2 cellular contexts compared by ENCODE assay signal in genomic region chr5:83354958-83355357, GRCh38.
A peak's percentile ranks its signal among the peaks of the same experiment; 100 is the strongest.
TF ChIP-seq lines count a peak whose summit lies in the region.

No MANE protein-coding gene starts in this region.

TF ChIP-seq in WTC11, 78 proteins besides CTCF, POLR2A, EP300 and RAD21 (continued from another document):
- TF ChIP-seq, protein P1, sequence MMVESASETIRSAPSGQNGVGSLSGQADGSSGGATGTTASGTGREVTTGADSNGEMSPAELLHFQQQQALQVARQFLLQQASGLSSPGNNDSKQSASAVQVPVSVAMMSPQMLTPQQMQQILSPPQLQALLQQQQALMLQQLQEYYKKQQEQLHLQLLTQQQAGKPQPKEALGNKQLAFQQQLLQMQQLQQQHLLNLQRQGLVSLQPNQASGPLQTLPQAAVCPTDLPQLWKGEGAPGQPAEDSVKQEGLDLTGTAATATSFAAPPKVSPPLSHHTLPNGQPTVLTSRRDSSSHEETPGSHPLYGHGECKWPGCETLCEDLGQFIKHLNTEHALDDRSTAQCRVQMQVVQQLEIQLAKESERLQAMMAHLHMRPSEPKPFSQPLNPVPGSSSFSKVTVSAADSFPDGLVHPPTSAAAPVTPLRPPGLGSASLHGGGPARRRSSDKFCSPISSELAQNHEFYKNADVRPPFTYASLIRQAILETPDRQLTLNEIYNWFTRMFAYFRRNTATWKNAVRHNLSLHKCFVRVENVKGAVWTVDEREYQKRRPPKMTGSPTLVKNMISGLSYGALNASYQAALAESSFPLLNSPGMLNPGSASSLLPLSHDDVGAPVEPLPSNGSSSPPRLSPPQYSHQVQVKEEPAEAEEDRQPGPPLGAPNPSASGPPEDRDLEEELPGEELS (CRISPR knock-in tag; IDR thresholded peaks at IDR 0.05) = peak; percentile 57; the same call in 1 of the 2 replicates
- TF ChIP-seq TEAD1 (CRISPR knock-in tag; IDR thresholded peaks at IDR 0.05) (peak; percentile 96), ZNF219 (CRISPR knock-in tag; IDR thresholded peaks at IDR 0.05; ENCODE audit: borderline replicate concordance) (no peak)
TF ChIP-seq in WTC11: peak in this region for 5.

TF ChIP-seq in SK-N-SH treated with all-trans-retinoic acid at 6 μM for 48 hours, 23 proteins besides CTCF, POLR2A, EP300 and RAD21 (continued from another document):
- TF ChIP-seq, protein P2, sequence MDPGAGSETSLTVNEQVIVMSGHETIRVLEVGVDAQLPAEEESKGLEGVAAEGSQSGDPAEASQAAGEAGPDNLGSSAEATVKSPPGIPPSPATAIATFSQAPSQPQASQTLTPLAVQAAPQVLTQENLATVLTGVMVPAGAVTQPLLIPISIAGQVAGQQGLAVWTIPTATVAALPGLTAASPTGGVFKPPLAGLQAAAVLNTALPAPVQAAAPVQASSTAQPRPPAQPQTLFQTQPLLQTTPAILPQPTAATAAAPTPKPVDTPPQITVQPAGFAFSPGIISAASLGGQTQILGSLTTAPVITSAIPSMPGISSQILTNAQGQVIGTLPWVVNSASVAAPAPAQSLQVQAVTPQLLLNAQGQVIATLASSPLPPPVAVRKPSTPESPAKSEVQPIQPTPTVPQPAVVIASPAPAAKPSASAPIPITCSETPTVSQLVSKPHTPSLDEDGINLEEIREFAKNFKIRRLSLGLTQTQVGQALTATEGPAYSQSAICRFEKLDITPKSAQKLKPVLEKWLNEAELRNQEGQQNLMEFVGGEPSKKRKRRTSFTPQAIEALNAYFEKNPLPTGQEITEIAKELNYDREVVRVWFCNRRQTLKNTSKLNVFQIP (CRISPR knock-in tag; IDR thresholded peaks at IDR 0.05; ENCODE audit: borderline replicate concordance, low read depth) = no peak
- TF ChIP-seq ZC3H10 (CRISPR knock-in tag; IDR thresholded peaks at IDR 0.05) (no peak), ZFP30 (CRISPR knock-in tag; IDR thresholded peaks at IDR 0.05) (no peak), ZNF8 (CRISPR knock-in tag; IDR thresholded peaks at IDR 0.05) (no peak), ARNTL (CRISPR knock-in tag; IDR thresholded peaks at IDR 0.05; ENCODE audit: borderline replicate concordance, low read depth) (no peak), ZFP3 (CRISPR knock-in tag; IDR thresholded peaks at IDR 0.05) (no peak)
TF ChIP-seq in SK-N-SH treated with all-trans-retinoic acid at 6 μM for 48 hours: peak in this region for 0.
